ENCODE assay signal across 15 cellular contexts in genomic region chr1:41238311-41239094, GRCh38. TPM values are rescaled to one million over a fixed set of nuclear protein-coding genes. Genes with fewer than 3 reads are reported as not detected.
A peak's percentile ranks its signal among the peaks of the same experiment; 100 is the strongest.
DNase-seq lines count a peak whose midpoint lies in the region; ATAC-seq, FAIRE-seq and TF ChIP-seq lines count a peak whose summit lies in the region.
"Had no signal": no experiment of that assay in that cellular context is flagged by ENCODE, and none has a peak within 500 bp of the region (broad histone marks: within the 10 kb centered on the region; RNA-seq: fewer than 3 reads in every experiment).

No MANE protein-coding gene starts in this region.

- H3K27me3 Mint-ChIP-seq in HFFc6 (ENCODE audit: insufficient read depth) (peaks cover 2% of the 10 kb centered on the region; the same call in 1 of the 2 replicates), endodermal cell (ENCODE audit: insufficient read depth) (peaks cover 21% of the 10 kb centered on the region)
- H3K27me3 Mint-ChIP-seq: stimulated activated naive CD8-positive, alpha-beta T cell treated with anti-CD3 and anti-CD28 coated beads, Interleukin-15, amount 100 ng/mL, for 72 hours had no signal

- no peak for FAIRE-seq in D721Med (lab: Jason Lieb, UNC)

- DNase-seq in DMS53 treated with DMSO at 0.1 percent for 48 hours (lab: John Stamatoyannopoulos, UW; ENCODE audit: unreplicated experiment) (peak; percentile 22), HFFc6 (peak; percentile 33), hepatocyte (ENCODE audit: low spot score) (peak; percentile 14), cortex of kidney (lab: John Stamatoyannopoulos, UW) (no peak), endodermal cell (no peak), HPDE6-E6E7 (ENCODE audit: extremely low spot score) (no peak), D721Med (ENCODE audit: insufficient read length, low spot score) (no peak)
- DNase-seq: activated effector memory CD4-positive, alpha-beta T cell treated with Interleukin-2 at 50 U/mL for 16 hours; NCI-H1694; ovary; stimulated activated CD4-positive, alpha-beta T cell treated with anti-CD3 and anti-CD28 coated beads, Interleukin-2, amount 100 ng/mL, for 24 hours; stimulated activated naive CD8-positive, alpha-beta T cell treated with anti-CD3 and anti-CD28 coated beads, Interleukin-15, amount 100 ng/mL, for 72 hours had no signal

- no peaks in the 10 kb centered on the region for H3K9me3 Mint-ChIP-seq in HFFc6
- H3K9me3 Mint-ChIP-seq in endodermal cell = no peaks in the 10 kb centered on the region
- H3K9me3 Mint-ChIP-seq: stimulated activated naive CD8-positive, alpha-beta T cell treated with anti-CD3 and anti-CD28 coated beads, Interleukin-15, amount 100 ng/mL, for 72 hours had no signal

- peaks cover 14% of the 10 kb centered on the region for H4K20me1 ChIP-seq in hepatocyte (ENCODE audit: insufficient read depth, poor library complexity, severe bottlenecking)

- H3K4me3 Mint-ChIP-seq in HFFc6 = no peak overlapping the region
- no peak overlapping the region for H3K4me3 Mint-ChIP-seq in endodermal cell
- H3K4me3 Mint-ChIP-seq: stimulated activated naive CD8-positive, alpha-beta T cell treated with anti-CD3 and anti-CD28 coated beads, Interleukin-15, amount 100 ng/mL, for 72 hours had no signal

- no peak overlapping the region for H3K9ac ChIP-seq in endodermal cell (ENCODE audit: extremely low read depth, low read length, poor library complexity, severe bottlenecking)

- H3K4me3 ChIP-seq in hepatocyte (no peak overlapping the region), endodermal cell (ENCODE audit: low read length) (no peak overlapping the region)
- H3K4me3 ChIP-seq: gastroesophageal sphincter, lung, ovary had no signal

- 61% methylated on average over 5 of the region's 5 CpGs for WGBS in hepatocyte (ENCODE audit: low lambda C conversion rate, missing lambda C conversion rate)
- 92 to 96% methylated on average over 5 of the region's 5 CpGs for WGBS in endodermal cell (ENCODE audit: insufficient coverage in 1 of 2, insufficient read length in 1 of 2), 2 experiments

- ATAC-seq in SK-N-SH treated with all-trans-retinoic acid at 6 μM for 48 hours = peak; percentile 66
- ATAC-seq: gastroesophageal sphincter; stimulated activated naive CD8-positive, alpha-beta T cell treated with anti-CD3 and anti-CD28 coated beads, Interleukin-15, amount 100 ng/mL, for 72 hours had no signal

- H3K27ac Mint-ChIP-seq in HFFc6 (no peak overlapping the region), endodermal cell (no peak overlapping the region)
- H3K27ac Mint-ChIP-seq: stimulated activated naive CD8-positive, alpha-beta T cell treated with anti-CD3 and anti-CD28 coated beads, Interleukin-15, amount 100 ng/mL, for 72 hours had no signal

- H3K27me3 ChIP-seq in hepatocyte = no peaks in the 10 kb centered on the region
- peaks cover 42% of the 10 kb centered on the region for H3K27me3 ChIP-seq in endodermal cell (ENCODE audit: control insufficient read depth, insufficient read depth, low read length, poor library complexity, severe bottlenecking)
- H3K27me3 ChIP-seq: gastroesophageal sphincter, ovary had no signal

- H3K9me2 ChIP-seq in hepatocyte (replicated peaks; ENCODE audit: insufficient read depth) = no peaks in the 10 kb centered on the region

- peak overlapping the region; percentile 88 for H3K4me2 ChIP-seq in hepatocyte

- peaks cover 21% of the 10 kb centered on the region for H3K4me1 Mint-ChIP-seq in HFFc6 (ENCODE audit: low read depth)
- H3K4me1 Mint-ChIP-seq in endodermal cell = peaks cover 30% of the 10 kb centered on the region

- H3K4me1 ChIP-seq in hepatocyte (ENCODE audit: insufficient read depth) = peaks cover 49% of the 10 kb centered on the region
- H3K4me1 ChIP-seq in endodermal cell (ENCODE audit: control insufficient read depth, insufficient read depth, low read length) = peaks cover 7% of the 10 kb centered on the region

- H3K36me3 ChIP-seq in hepatocyte (replicated peaks; ENCODE audit: insufficient read depth, low read depth) (no peaks in the 10 kb centered on the region), endodermal cell (ENCODE audit: control insufficient read depth, insufficient read depth, low read length) (no peaks in the 10 kb centered on the region)
- H3K36me3 ChIP-seq: gastroesophageal sphincter, ovary had no signal

- H3K36me3 Mint-ChIP-seq in HFFc6 (ENCODE audit: low read depth) = no peaks in the 10 kb centered on the region
- no peaks in the 10 kb centered on the region for H3K36me3 Mint-ChIP-seq in endodermal cell (ENCODE audit: low read depth)

- H3K79me2 ChIP-seq in hepatocyte = peaks cover 71% of the 10 kb centered on the region

- TF ChIP-seq CTCF in HFFc6 (IDR thresholded peaks at IDR 0.05) (no peak), hepatocyte (IDR thresholded peaks at IDR 0.05; ENCODE audit: poor library complexity) (no peak), endodermal cell (conservative IDR thresholded peaks at IDR 0.05) (no peak), D721Med (IDR thresholded peaks at IDR 0.05; ENCODE audit: insufficient read depth, missing control alignments) (no peak)

- peak overlapping the region; percentile 21 for H3K27ac ChIP-seq in hepatocyte
- no peak overlapping the region for H3K27ac ChIP-seq in endodermal cell (ENCODE audit: low read depth, low read length)
- H3K27ac ChIP-seq: gastroesophageal sphincter, ovary had no signal

- H3K9me3 ChIP-seq in hepatocyte (ENCODE audit: low read depth) = no peaks in the 10 kb centered on the region
- no peaks in the 10 kb centered on the region for H3K9me3 ChIP-seq in endodermal cell (ENCODE audit: control insufficient read depth, low read length)
- H3K9me3 ChIP-seq: gastroesophageal sphincter, ovary had no signal

- H2AFZ ChIP-seq in hepatocyte = no peak overlapping the region

TF ChIP-seq in SK-N-SH treated with all-trans-retinoic acid at 6 μM for 48 hours, 23 proteins besides CTCF, POLR2A, EP300 and RAD21:
- 0 out of 2 replicates have a peak, but pooled peaks have one; percentile 25 for TF ChIP-seq CREB5 (CRISPR knock-in tag; IDR thresholded peaks at IDR 0.05; ENCODE audit: low read depth)
- TF ChIP-seq POU6F1 (CRISPR knock-in tag; IDR thresholded peaks at IDR 0.05; ENCODE audit: borderline replicate concordance, low read depth) = no peak; the same call in 1 of the 2 replicates
- TF ChIP-seq ISL1 (CRISPR knock-in tag; IDR thresholded peaks at IDR 0.05) = peak; percentile 77

RNA-seq across cellular contexts. Expression of gene SCMH1, which starts 3.6 kb away (rescaled TPM):
- 10 to 100 TPM; 16.9 to 24.4 (median 21.7) TPM for total RNA-seq in HFFc6 (2021; fragmentation: NEBNext Ultra II Directional; extraction: Animal tissue kit (Norgen Biotek cat#: 25700))
- total RNA-seq in hepatocyte (42.8 and 52.3 TPM in 2 replicates), endodermal cell (10 to 100 TPM; 16.4 to 18.3 TPM)
- 48.1 and 55.9 TPM in 2 replicates for polyA plus RNA-seq in hepatocyte
- 35.8 TPM for polyA plus RNA-seq in endodermal cell (2013, experiment 1 of 2)
- polyA plus RNA-seq in endodermal cell (2013, experiment 2 of 2) = 35.7 TPM

Comparison
In these comparisons a context has a peak if more than half of its experiments do, and no peak if none do; other contexts are left out.
1. DNase-seq: peak in DMS53 treated with DMSO at 0.1 percent for 48 hours (single experiment), HFFc6 (single experiment) and hepatocyte (single experiment); none in cortex of kidney (single experiment), endodermal cell (single experiment), HPDE6-E6E7 (single experiment) and D721Med (single experiment).